Comparison of ENCODE assay signal across 18 cellular contexts in genomic region chr21:45122432-45123132, GRCh38.
"Had no signal": no experiment of that assay in that cellular context is flagged by ENCODE, and none has a peak within 500 bp of the region (broad histone marks: within the 10 kb centered on the region; RNA-seq: fewer than 3 reads in every experiment).

No MANE protein-coding gene starts in this region.

- H3K4me3 ChIP-seq: cardiac muscle cell, gastrocnemius medialis, heart right ventricle, testis had no signal

- H3K36me3 ChIP-seq: cardiac muscle cell had no signal

- ATAC-seq: gastrocnemius medialis; heart right ventricle; stimulated activated naive CD8-positive, alpha-beta T cell treated with anti-CD3 and anti-CD28 coated beads, Interleukin-15, Interleukin-2, amounts not matched to agents 100 U/mL and 50 U/mL, for 24 hours; WTC11 had no signal

- H3K27ac ChIP-seq: cardiac muscle cell, gastrocnemius medialis, heart right ventricle, testis had no signal

- H3K27ac Mint-ChIP-seq: activated CD4-positive, alpha-beta T cell treated with anti-CD3 and anti-CD28 coated beads, Interleukin-2, amount 10 ng/mL, durations not matched to agents 7 days and 5 days; activated naive CD4-positive, alpha-beta T cell treated with anti-CD3 and anti-CD28 coated beads, Interleukin-2, amount 50 U/mL, for 24 hours; nephron; WTC11 had no signal

- H3K4me3 Mint-ChIP-seq: activated CD4-positive, alpha-beta T cell treated with anti-CD3 and anti-CD28 coated beads, Interleukin-2, amount 10 ng/mL, durations not matched to agents 7 days and 5 days; activated naive CD4-positive, alpha-beta T cell treated with anti-CD3 and anti-CD28 coated beads, Interleukin-2, amount 50 U/mL, for 24 hours; nephron; WTC11 had no signal

- H3K9me3 Mint-ChIP-seq: activated CD4-positive, alpha-beta T cell treated with anti-CD3 and anti-CD28 coated beads, Interleukin-2, amount 10 ng/mL, durations not matched to agents 7 days and 5 days; activated naive CD4-positive, alpha-beta T cell treated with anti-CD3 and anti-CD28 coated beads, Interleukin-2, amount 50 U/mL, for 24 hours; WTC11 had no signal

- H3K9me3 ChIP-seq: gastrocnemius medialis, testis had no signal

- H3K27me3 Mint-ChIP-seq: activated CD4-positive, alpha-beta T cell treated with anti-CD3 and anti-CD28 coated beads, Interleukin-2, amount 10 ng/mL, durations not matched to agents 7 days and 5 days; activated naive CD4-positive, alpha-beta T cell treated with anti-CD3 and anti-CD28 coated beads, Interleukin-2, amount 50 U/mL, for 24 hours had no signal

- DNase-seq: activated CD4-positive, alpha-beta T cell treated with anti-CD3 and anti-CD28 coated beads, Interleukin-2, amount 10 ng/mL, durations not matched to agents 7 days and 5 days; activated effector memory CD4-positive, alpha-beta T cell treated with anti-CD3 and anti-CD28 coated beads, Interleukin-2, amount 50 U/mL, for 16 hours; activated T-cell treated with anti-CD3 and anti-CD28 coated beads for 4 hours; erythroblast; gastrocnemius medialis; heart right ventricle; mesendoderm; nucleus accumbens; retina; stimulated activated CD4-positive, alpha-beta T cell treated with anti-CD3 and anti-CD28 coated beads, Interleukin-15, amount 100 ng/mL, for 24 hours; stimulated activated CD4-positive, alpha-beta T cell treated with anti-CD3 and anti-CD28 coated beads, Interleukin-4, amount 100 ng/mL, for 1 hour; stimulated activated naive CD8-positive, alpha-beta T cell treated with anti-CD3 and anti-CD28 coated beads, Interleukin-15, Interleukin-2, amounts not matched to agents 100 U/mL and 50 U/mL, for 24 hours; T-helper 1 cell; testis had no signal

- H3K27me3 ChIP-seq: cardiac muscle cell, gastrocnemius medialis, heart right ventricle, testis had no signal
